Comparison of ENCODE assay signal across 1 cellular context in the genomic region with DNA sequence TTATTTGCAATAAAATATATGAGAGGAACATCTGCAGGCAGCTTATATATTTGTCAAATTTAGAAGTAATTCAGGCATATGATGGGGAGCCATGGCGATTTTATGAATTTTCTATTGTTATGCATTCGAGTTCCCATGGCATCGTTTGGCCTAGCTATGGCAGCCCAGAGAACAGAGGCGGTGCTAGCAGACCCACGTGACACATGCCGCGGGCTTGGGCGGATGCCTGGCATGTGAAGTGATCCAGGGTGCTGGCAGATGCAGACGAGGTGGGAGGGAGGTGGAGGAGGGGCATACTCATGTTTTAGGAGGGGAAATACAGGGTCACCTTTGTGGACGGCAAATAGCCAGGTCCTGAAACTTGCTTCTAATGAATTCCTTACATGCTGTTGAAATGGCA.
TF ChIP-seq lines count a peak whose summit lies in the region.

No MANE protein-coding gene starts in this region.

TF ChIP-seq in liver, 16 proteins besides CTCF, POLR2A, EP300 and RAD21 (continued from another document):
- TF ChIP-seq, protein P1, sequence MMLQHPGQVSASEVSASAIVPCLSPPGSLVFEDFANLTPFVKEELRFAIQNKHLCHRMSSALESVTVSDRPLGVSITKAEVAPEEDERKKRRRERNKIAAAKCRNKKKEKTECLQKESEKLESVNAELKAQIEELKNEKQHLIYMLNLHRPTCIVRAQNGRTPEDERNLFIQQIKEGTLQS (IDR thresholded peaks at IDR 0.05) = no peak
- TF ChIP-seq NR2F2 (IDR thresholded peaks at IDR 0.05) = no peak
TF ChIP-seq in liver: peak in this region for 0.
